Comparison of ENCODE assay signal across 13 cellular contexts in the genomic region with DNA sequence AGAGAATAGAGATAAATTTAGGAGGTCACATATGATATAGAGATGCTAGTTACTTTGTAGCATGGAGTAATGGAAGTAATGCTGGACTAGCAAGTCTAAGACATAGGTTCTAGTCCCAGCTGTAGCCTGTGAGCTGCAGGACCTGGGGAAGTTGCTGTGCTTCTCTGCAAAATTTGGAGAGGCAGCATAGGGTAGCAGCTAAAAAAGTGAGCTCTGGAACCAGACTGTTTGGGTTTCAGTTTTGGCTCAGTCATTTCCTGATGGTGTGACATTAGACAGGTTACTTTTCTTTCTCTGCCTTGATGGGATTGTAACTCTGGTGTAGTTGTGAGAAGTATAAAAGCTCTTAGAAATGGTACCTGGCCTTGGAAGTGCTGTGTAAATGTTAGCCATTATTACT. TPM values are rescaled to one million over a fixed set of nuclear protein-coding genes. Genes with fewer than 3 reads are reported as not detected.
DNase-seq lines count a peak whose midpoint lies in the region; ATAC-seq and TF ChIP-seq lines count a peak whose summit lies in the region.
"Had no signal": no experiment of that assay in that cellular context is flagged by ENCODE, and none has a peak within 500 bp of the region (broad histone marks: within the 10 kb centered on the region; RNA-seq: fewer than 3 reads in every experiment).

No MANE protein-coding gene starts in this region.

- H3K4me2 ChIP-seq in GM23248 (ENCODE audit: unreplicated experiment) = no peak overlapping the region

- H2AFZ ChIP-seq in GM23248 = no peak overlapping the region

- in situ Hi-C loops in GM23248 (cut with MboI) = no loop called here

- H3K79me2 ChIP-seq in GM23248 (ENCODE audit: insufficient read depth) = peaks cover 61% of the 10 kb centered on the region

- no peaks in the 10 kb centered on the region for H3K9me3 ChIP-seq in GM23248 (ENCODE audit: low read depth)
- H3K9me3 ChIP-seq: Caco-2, gastrocnemius medialis had no signal

- POLR2A ChIA-PET in GM10248 (lab: Yijun Ruan, JAX) = no interaction called here
- POLR2A ChIA-PET in naive thymus-derived CD8-positive, alpha-beta T cell (lab: Charles Lee) = no interaction called here

- H4K20me1 ChIP-seq in GM23248 (ENCODE audit: insufficient read depth) = no peaks in the 10 kb centered on the region

- 0 out of 2 replicates have a peak, but pooled peaks cover 5% of the 10 kb centered on the region for H3K36me3 ChIP-seq in GM23248 (ENCODE audit: low read depth)

- no peaks in the 10 kb centered on the region for H3K9me3 Mint-ChIP-seq in T-helper 1 cell treated with Interleukin-12 subunit alpha and Interleukin-12 subunit beta and Interleukin-4 antibody, amounts not matched to agents 30 μg/mL and 1 μg/mL, for 36 hours
- H3K9me3 Mint-ChIP-seq in naive thymus-derived CD8-positive, alpha-beta T cell = no peaks in the 10 kb centered on the region

- ATAC-seq in GM21360 (IDR thresholded peaks at IDR 0.05; ENCODE audit: unreplicated experiment) (peak; percentile 18), HG03565 (IDR thresholded peaks at IDR 0.05; ENCODE audit: unreplicated experiment) (no peak)
- no peak for ATAC-seq in naive thymus-derived CD8-positive, alpha-beta T cell
- ATAC-seq: gastrocnemius medialis, sciatic nerve had no signal

- H3K36me3 Mint-ChIP-seq in T-helper 1 cell treated with Interleukin-12 subunit alpha and Interleukin-12 subunit beta and Interleukin-4 antibody, amounts not matched to agents 30 μg/mL and 1 μg/mL, for 36 hours (ENCODE audit: low read depth) = peaks cover 62% of the 10 kb centered on the region
- peaks cover 2 to 56% (median 24%) of the 10 kb centered on the region in 3 donors for H3K36me3 Mint-ChIP-seq in naive thymus-derived CD8-positive, alpha-beta T cell

- no peaks in the 10 kb centered on the region for H3K9me2 ChIP-seq in GM23248 (ENCODE audit: insufficient read depth)

- H3K27me3 Mint-ChIP-seq in T-helper 1 cell treated with Interleukin-12 subunit alpha and Interleukin-12 subunit beta and Interleukin-4 antibody, amounts not matched to agents 30 μg/mL and 1 μg/mL, for 36 hours (ENCODE audit: low read depth) = no peaks in the 10 kb centered on the region
- H3K27me3 Mint-ChIP-seq in naive thymus-derived CD8-positive, alpha-beta T cell = no peaks in the 10 kb centered on the region

- peaks cover 24% of the 10 kb centered on the region for H3F3A ChIP-seq in GM23248 (ENCODE audit: insufficient read depth)

- H3K4me1 Mint-ChIP-seq in T-helper 1 cell treated with Interleukin-12 subunit alpha and Interleukin-12 subunit beta and Interleukin-4 antibody, amounts not matched to agents 30 μg/mL and 1 μg/mL, for 36 hours (ENCODE audit: low read depth) = peaks cover 53% of the 10 kb centered on the region
- H3K4me1 Mint-ChIP-seq in naive thymus-derived CD8-positive, alpha-beta T cell = peaks cover 34 to 83% (median 58%) of the 10 kb centered on the region in 4 donors

- peak overlapping the region; percentile 77 for H3K4me3 Mint-ChIP-seq in T-helper 1 cell treated with Interleukin-12 subunit alpha and Interleukin-12 subunit beta and Interleukin-4 antibody, amounts not matched to agents 30 μg/mL and 1 μg/mL, for 36 hours
- peak overlapping the region; percentile 2 to 95 (median 58) for H3K4me3 Mint-ChIP-seq in naive thymus-derived CD8-positive, alpha-beta T cell

- peak overlapping the region; percentile 93 for H3K27ac Mint-ChIP-seq in T-helper 1 cell treated with Interleukin-12 subunit alpha and Interleukin-12 subunit beta and Interleukin-4 antibody, amounts not matched to agents 30 μg/mL and 1 μg/mL, for 36 hours
- H3K27ac Mint-ChIP-seq in naive thymus-derived CD8-positive, alpha-beta T cell = peak overlapping the region in 8 of 10 donors; percentile 3 to 70 (median 12)

- H3K9ac ChIP-seq in GM23248 = no peak overlapping the region

- H3K4me3 ChIP-seq in GM23248 = no peak overlapping the region
- H3K4me3 ChIP-seq: gastrocnemius medialis had no signal

- H3K27me3 ChIP-seq in GM23248 (replicated peaks; ENCODE audit: insufficient read depth) = no peaks in the 10 kb centered on the region
- H3K27me3 ChIP-seq: gastrocnemius medialis had no signal

- no peak for TF ChIP-seq CTCF in GM10248 (IDR thresholded peaks at IDR 0.05; ENCODE audit: control extremely low read depth, extremely low read depth, low read depth, missing control alignments)

- peaks cover 17% of the 10 kb centered on the region for H3K4me1 ChIP-seq in GM23248 (ENCODE audit: insufficient read depth)
- H3K4me1 ChIP-seq: Caco-2 had no signal

- CTCF ChIA-PET in GM10248 (lab: Yijun Ruan, JAX) = interaction anchor here (1.3 to 3.8 kb wide), 7 partner anchors 9 to 300 kb away, joined by 5 to 28 read pairs (median 8); a partner anchor contains a TSS

- no peak overlapping the region for H3K27ac ChIP-seq in GM23248

- DNase-seq in GM10248 (ENCODE audit: extremely low spot score) (peak; percentile 36), SK-N-DZ (ENCODE audit: low spot score) (no peak), GM23248 (no peak), putamen (ENCODE audit: low spot score) (no peak)
- no peak for DNase-seq in naive thymus-derived CD8-positive, alpha-beta T cell
- DNase-seq: Caco-2; effector CD4-positive, alpha-beta T cell; gastrocnemius medialis; NCI-H2171 had no signal

RNA-seq across cellular contexts. Expression of a gene that starts 3.3 kb away (rescaled TPM):
- 10 to 100 TPM; 32.0 to 32.7 TPM for total RNA-seq in naive thymus-derived CD8-positive, alpha-beta T cell
- polyA plus RNA-seq in naive thymus-derived CD8-positive, alpha-beta T cell = 10 to 100 TPM; 19.5 to 41.2 (median 33.4) TPM
- 28.4 and 33.4 TPM in 2 replicates for polyA plus RNA-seq in SK-N-DZ (2014; cell fraction: cytosol; rRNA removed)
- 16.8 and 29.8 TPM in 2 replicates for polyA plus RNA-seq in SK-N-DZ (2014; cell fraction: nucleus; rRNA removed)
- total RNA-seq in GM23248 (2014; rRNA removed; shearing (Covaris generic)) = 19.6 and 22.0 TPM in 2 replicates
- 17.8 and 18.8 TPM in 2 replicates for polyA plus RNA-seq in GM23248 (2016; fragmentation: Nextera tagmentation; extraction: Ambion mirVana)

RNA-seq across cellular contexts. Expression of a gene that starts 42.9 kb away (rescaled TPM):
- total RNA-seq in naive thymus-derived CD8-positive, alpha-beta T cell = 10 to 100 TPM; 27.5 to 28.0 TPM
- polyA plus RNA-seq in naive thymus-derived CD8-positive, alpha-beta T cell = 10 to 100 TPM; 18.3 to 19.9 (median 19.8) TPM
- 11.2 and 12.2 TPM in 2 replicates for polyA plus RNA-seq in SK-N-DZ (2014; cell fraction: cytosol; rRNA removed)
- polyA plus RNA-seq in SK-N-DZ (2014; cell fraction: nucleus; rRNA removed) = 13.3 and 16.3 TPM in 2 replicates
- total RNA-seq in GM23248 (2014; rRNA removed; shearing (Covaris generic)) = 7.3 and 11.3 TPM in 2 replicates
- polyA plus RNA-seq in GM23248 (2016; fragmentation: Nextera tagmentation; extraction: Ambion mirVana) = 21.2 and 24.1 TPM in 2 replicates

RNA-seq across cellular contexts. Expression of a gene that starts 56.5 kb away (rescaled TPM):
- 1 to 10 TPM; 1.6 to 2.3 TPM for total RNA-seq in naive thymus-derived CD8-positive, alpha-beta T cell
- under 1 TPM; 0.36 to 0.41 (median 0.37) TPM for polyA plus RNA-seq in naive thymus-derived CD8-positive, alpha-beta T cell
- polyA plus RNA-seq in SK-N-DZ (2014; cell fraction: cytosol; rRNA removed) = 3.4 and 6.2 TPM in 2 replicates
- 3.4 and 4.8 TPM in 2 replicates for polyA plus RNA-seq in SK-N-DZ (2014; cell fraction: nucleus; rRNA removed)
- 0.11 and 2.1 TPM in 2 replicates for total RNA-seq in GM23248 (2014; rRNA removed; shearing (Covaris generic))
- polyA plus RNA-seq in GM23248 (2016; fragmentation: Nextera tagmentation; extraction: Ambion mirVana) = 1.4 and 1.8 TPM in 2 replicates
